11 cellular contexts compared by ENCODE assay signal in genomic region chr7:87574630-87575029, GRCh38. TPM values are rescaled to one million over a fixed set of nuclear protein-coding genes. Genes with fewer than 3 reads are reported as not detected.
DNase-seq lines count a peak whose midpoint lies in the region; ATAC-seq, FAIRE-seq and TF ChIP-seq lines count a peak whose summit lies in the region.
"Had no signal": no experiment of that assay in that cellular context is flagged by ENCODE, and none has a peak within 500 bp of the region (broad histone marks: within the 10 kb centered on the region; RNA-seq: fewer than 3 reads in every experiment).

No MANE protein-coding gene starts in this region.

- H3K36me3 ChIP-seq in PC-3 (ENCODE audit: low read depth, low read length), result no peaks in the 10 kb centered on the region

- H3K27me3 ChIP-seq in PC-3 (ENCODE audit: low read length), result no peaks in the 10 kb centered on the region

- no peak overlapping the region for H3K27ac ChIP-seq in A549
- no peak overlapping the region for H3K27ac ChIP-seq in PC-3 (ENCODE audit: low read length)

- no peak for TF ChIP-seq EP300 in A549 (IDR thresholded peaks at IDR 0.05)

- no peaks in the 10 kb centered on the region for H3K9me2 ChIP-seq in PC-3 (replicated peaks; ENCODE audit: low read length)

- no peak for TF ChIP-seq POLR2A in A549 (IDR thresholded peaks at IDR 0.05; ENCODE audit: low read length)

- H3K4me1 ChIP-seq in A549 (no peaks in the 10 kb centered on the region), PC-3 (ENCODE audit: insufficient read depth, low read length) (peaks cover 8% of the 10 kb centered on the region; the same call in 1 of the 2 replicates)

- TF ChIP-seq CTCF in A549 (IDR thresholded peaks at IDR 0.05) (no peak), PC-3 (conservative IDR thresholded peaks at IDR 0.05; ENCODE audit: low read depth, low read length) (no peak), fibroblast of the aortic adventitia (IDR thresholded peaks at IDR 0.05; ENCODE audit: insufficient read depth, low read length) (no peak)

- no peak overlapping the region for H3K4me3 ChIP-seq in A549
- no peak overlapping the region for H3K4me3 ChIP-seq in PC-3 (ENCODE audit: low read length)
- no peak overlapping the region for H3K4me3 ChIP-seq in fibroblast of the aortic adventitia (ENCODE audit: low read depth, low read length)

- 3% methylated on average over 2 of the region's 2 CpGs for WGBS in A549 (ENCODE audit: missing lambda C conversion rate)

- intact Hi-C loops in PC-3 (cut with micrococcal nuclease), result no loop called here

- H3K9ac ChIP-seq in PC-3 (ENCODE audit: low read length), result no peak overlapping the region

- H3F3A ChIP-seq in PC-3 (ENCODE audit: low read length, unreplicated experiment), result no peaks in the 10 kb centered on the region

- ATAC-seq in A549 (0 out of 6 replicates have a peak, but pooled peaks of 1 of the 2 experiments have one; percentile 47), GM18868 (IDR thresholded peaks at IDR 0.05; ENCODE audit: unreplicated experiment) (peak; percentile 63), PC-3 (no peak), GM21381 (IDR thresholded peaks at IDR 0.05; ENCODE audit: unreplicated experiment) (no peak)

- DNase-seq in A549 (ENCODE audit: low read depth in 1 of 2, low spot score in 1 of 2) (no peak), PC-3 (peak; percentile 43), fibroblast of the aortic adventitia (ENCODE audit: low read depth) (peak; percentile 9), NCI-H146 (lab: John Stamatoyannopoulos, UW) (no peak), NCI-H526 (lab: John Stamatoyannopoulos, UW) (no peak), inferior parietal cortex (ENCODE audit: extremely low spot score) (no peak)
- DNase-seq: CD4-positive, alpha-beta memory T cell had no signal

- no peaks in the 10 kb centered on the region for H4K20me1 ChIP-seq in PC-3 (ENCODE audit: low read length)

- TF ChIP-seq RAD21 in A549 (conservative IDR thresholded peaks at IDR 0.05 in 1 of 2, IDR thresholded peaks at IDR 0.05 in 1 of 2), result no peak

- no peaks in the 10 kb centered on the region for H3K79me2 ChIP-seq in PC-3 (ENCODE audit: low read length)

- no peak for FAIRE-seq in A549 (lab: Jason Lieb, UNC)

- CTCF ChIA-PET in A549 (lab: Yijun Ruan, JAX) (interaction anchor here (1.2 kb wide), 1 partner anchor 9 kb away, joined by 3 read pairs; no protein-coding TSS in a partner anchor), PC-3 (lab: Charles Lee) (no interaction called here)

- H3K9me3 ChIP-seq in A549, result no peaks in the 10 kb centered on the region
- no peaks in the 10 kb centered on the region for H3K9me3 ChIP-seq in PC-3 (ENCODE audit: low read length)

- BruUV-seq in PC-3 (replicated peaks; lab: Mats Ljungman, UMichigan), result no TSS peak

- H3K4me2 ChIP-seq in A549 (no peak overlapping the region), PC-3 (ENCODE audit: low read length) (no peak overlapping the region)

- POLR2A ChIA-PET in A549 (lab: Yijun Ruan, JAX) (no interaction called here), PC-3 (lab: Charles Lee; ENCODE audit: unreplicated experiment) (interaction anchor here (0.6 kb wide), 1 partner anchor 746 kb away, joined by 3 read pairs; no protein-coding TSS in a partner anchor)

- H2AFZ ChIP-seq in PC-3 (ENCODE audit: low read length), result no peak overlapping the region

TF ChIP-seq in A549, 52 proteins besides CTCF, POLR2A, EP300 and RAD21:
- TF ChIP-seq SMC3 (IDR thresholded peaks at IDR 0.05), result no peak
- no peak for TF ChIP-seq FOSL2 (IDR thresholded peaks at IDR 0.05)
- peak; percentile 59 for TF ChIP-seq FOSL2 (CRISPR knock-in tag; IDR thresholded peaks at IDR 0.05)
- no peak for TF ChIP-seq POLR2AphosphoS2 (conservative IDR thresholded peaks at IDR 0.05; ENCODE audit: low read length)

RNA-seq across cellular contexts. Expression of gene ABCB1, which starts 26.1 kb away (rescaled TPM):
- polyA plus RNA-seq in A549 (2011; rRNA removed), result 0.05 and 0.13 TPM in 2 replicates
- polyA plus RNA-seq in A549 (2012; cell fraction: cytosol; rRNA removed), result not detected in 2 replicates
- polyA plus RNA-seq in A549 (2012; cell fraction: nucleus; rRNA removed), result not detected in 2 replicates
- polyA plus RNA-seq in A549 (2017; fragmentation: RNase III; extraction: RNeasy Plus Mini Kit Qiagen cat#74134 plus additional on column Dnase treatment), result 0.07 to 0.09 TPM in 2 of 3 replicates, not detected in the other
- not detected in 2 replicates for polyA minus RNA-seq in A549 (2011; rRNA and poly(A)+ RNA removed)
- not detected in 2 replicates for total RNA-seq in PC-3 (2014; rRNA removed)
- total RNA-seq in fibroblast of the aortic adventitia (ENCODE audit: low replicate concordance), result 0.08 and 0.36 TPM in 2 replicates

RNA-seq across cellular contexts. Expression of gene RUNDC3B, which starts 53.6 kb away (rescaled TPM):
- polyA plus RNA-seq in A549 (2011; rRNA removed) (not detected in 2 replicates), A549 (2017; fragmentation: RNase III; extraction: RNeasy Plus Mini Kit Qiagen cat#74134 plus additional on column Dnase treatment) (not detected in 3 replicates)
- polyA plus RNA-seq in A549 (2012; cell fraction: cytosol; rRNA removed), result not detected in 2 replicates
- 0.07 TPM in 1 of 2 replicates, not detected in the other for polyA plus RNA-seq in A549 (2012; cell fraction: nucleus; rRNA removed)
- not detected in 2 replicates for polyA minus RNA-seq in A549 (2011; rRNA and poly(A)+ RNA removed)
- total RNA-seq in PC-3 (2014; rRNA removed) (0.12 and 1.1 TPM in 2 replicates), fibroblast of the aortic adventitia (ENCODE audit: low replicate concordance) (0.27 and 3.1 TPM in 2 replicates)
- total RNA-seq: glomerular endothelial cell; T-helper 1 cell treated with Interleukin-12 subunit alpha and Interleukin-12 subunit beta and Interleukin-4 antibody, amounts not matched to agents 30 ng/mL and 1 ng/mL, for 36 hours had no signal

Comparison
In these comparisons a context has a peak if more than half of its experiments do, and no peak if none do; other contexts are left out.
1. DNase-seq: peak in PC-3 (single experiment) and fibroblast of the aortic adventitia (single experiment); none in A549 (0 of 2), NCI-H146 (single experiment), NCI-H526 (0 of 2) and inferior parietal cortex (single experiment).